Comparison of ENCODE assay signal across 9 cellular contexts in genomic region chr6:52512199-52512598, GRCh38.
DNase-seq lines count a peak whose midpoint lies in the region; ATAC-seq and TF ChIP-seq lines count a peak whose summit lies in the region.
"Had no signal": no experiment of that assay in that cellular context is flagged by ENCODE, and none has a peak within 500 bp of the region (broad histone marks: within the 10 kb centered on the region; RNA-seq: fewer than 3 reads in every experiment).

No MANE protein-coding gene starts in this region.

- DNase-seq in GOT3 (lab: John Stamatoyannopoulos, UW) = peak; percentile 31
- peak; percentile 93 for DNase-seq in islet precursor cell
- DNase-seq in activated CD8-positive, alpha-beta memory T cell treated with anti-CD3 and anti-CD28 coated beads, Interleukin-2, amount 50 U/mL, for 4 hours = no peak
- DNase-seq in HuH-7.5 (ENCODE audit: low spot score) = no peak
- DNase-seq in RPMI8226 = no peak

- no peak overlapping the region for H3K4me3 ChIP-seq in skin epidermis

- H3K9me3 Mint-ChIP-seq in brain = no peaks in the 10 kb centered on the region
- H3K9me3 Mint-ChIP-seq: activated naive CD4-positive, alpha-beta T cell treated with anti-CD3 and anti-CD28 coated beads, Interleukin-2, amount 50 U/mL, for 24 hours had no signal

- H3K4me1 Mint-ChIP-seq in brain = peaks cover 32% of the 10 kb centered on the region
- H3K4me1 Mint-ChIP-seq: activated naive CD4-positive, alpha-beta T cell treated with anti-CD3 and anti-CD28 coated beads, Interleukin-2, amount 50 U/mL, for 24 hours had no signal

- peaks cover 49% of the 10 kb centered on the region for H3K36me3 Mint-ChIP-seq in brain

- no peak for ATAC-seq in GM18858 (IDR thresholded peaks at IDR 0.05; ENCODE audit: unreplicated experiment)

- no peak overlapping the region for H3K4me3 Mint-ChIP-seq in brain
- H3K4me3 Mint-ChIP-seq: activated naive CD4-positive, alpha-beta T cell treated with anti-CD3 and anti-CD28 coated beads, Interleukin-2, amount 50 U/mL, for 24 hours had no signal

- TF ChIP-seq CTCF in brain (conservative IDR thresholded peaks at IDR 0.05) = no peak

- no peaks in the 10 kb centered on the region for H3K27me3 Mint-ChIP-seq in brain
- H3K27me3 Mint-ChIP-seq: activated naive CD4-positive, alpha-beta T cell treated with anti-CD3 and anti-CD28 coated beads, Interleukin-2, amount 50 U/mL, for 24 hours had no signal

- peak overlapping the region; percentile 8 to 96 (median 69) for H3K27ac Mint-ChIP-seq in brain
- H3K27ac Mint-ChIP-seq: activated naive CD4-positive, alpha-beta T cell treated with anti-CD3 and anti-CD28 coated beads, Interleukin-2, amount 50 U/mL, for 24 hours had no signal

- peak overlapping the region in 19 of 21 experiments; percentile 27 to 88 (median 58) for H3K27ac ChIP-seq in skin epidermis

Comparison
In these comparisons a context has a peak if more than half of its experiments do, and no peak if none do; other contexts are left out.
1. DNase-seq: peak in GOT3 (single experiment) and islet precursor cell (single experiment); none in activated CD8-positive, alpha-beta memory T cell treated with anti-CD3 and anti-CD28 coated beads, Interleukin-2, amount 50 U/mL, for 4 hours (single experiment), HuH-7.5 (single experiment) and RPMI8226 (single experiment).